In genomic region chr20:39960522-39961420, GRCh38 we compare ENCODE assay signal across 12 cellular contexts.
DNase-seq lines count a peak whose midpoint lies in the region; ATAC-seq, FAIRE-seq and TF ChIP-seq lines count a peak whose summit lies in the region.
"Had no signal": no experiment of that assay in that cellular context is flagged by ENCODE, and none has a peak within 500 bp of the region (broad histone marks: within the 10 kb centered on the region; RNA-seq: fewer than 3 reads in every experiment).

No MANE protein-coding gene starts in this region.

- intact Hi-C loops in natural killer cell (cut with micrococcal nuclease): no loop called here
- intact Hi-C loops in colonic mucosa (cut with DNase I): no loop called here

- H2BK15ac ChIP-seq in H1 (ENCODE audit: low read length): no peak overlapping the region

- no peak overlapping the region for H4K12ac ChIP-seq in trophoblast cell (ENCODE audit: low read depth, low read length)

- H3K9ac ChIP-seq in H1 (replicated peaks in 1 of 4; ENCODE audit: extremely low read depth in 1 of 4, low read depth in 3 of 4, low read length in 3 of 4) (no peak overlapping the region), trophoblast cell (ENCODE audit: low read length) (no peak overlapping the region), colonic mucosa (ENCODE audit: low read depth in 2 of 2, low read length in 2 of 2) (no peak overlapping the region)

- no peaks in the 10 kb centered on the region for H4K20me1 ChIP-seq in H1 (replicated peaks in 1 of 2; ENCODE audit: control insufficient read depth in 1 of 2, insufficient read depth in 2 of 2, low read length in 2 of 2)

- no peak overlapping the region for H3K4me3 Mint-ChIP-seq in natural killer cell

- H3K4ac ChIP-seq in H1 (replicated peaks; ENCODE audit: insufficient read length, low read depth, low read length): no peak overlapping the region
- H3K4ac ChIP-seq in trophoblast cell (ENCODE audit: low read depth, low read length): no peak overlapping the region

- ATAC-seq in GM18511 (IDR thresholded peaks at IDR 0.05; ENCODE audit: unreplicated experiment) (peak; percentile 64), natural killer cell (no peak)

- H3K23ac ChIP-seq in H1 (ENCODE audit: insufficient read length) (no peak overlapping the region), trophoblast cell (ENCODE audit: low read length) (peak overlapping the region; percentile 14)

- POLR2A ChIA-PET in H1 (lab: Charles Lee; ENCODE audit: partially characterized antibody): no interaction called here

- H3K79me2 ChIP-seq in H1 (ENCODE audit: control insufficient read depth in 1 of 2, insufficient read depth in 2 of 2, low read length in 2 of 2) (no peaks in the 10 kb centered on the region), trophoblast cell (ENCODE audit: control insufficient read depth, insufficient read depth, low read length, poor library complexity) (no peaks in the 10 kb centered on the region)

- H2AK5ac ChIP-seq in H1 (ENCODE audit: low read depth, low read length): no peak overlapping the region
- no peak overlapping the region for H2AK5ac ChIP-seq in trophoblast cell (ENCODE audit: low read length)

- H3K9me3 ChIP-seq in H1 (ENCODE audit: insufficient read depth in 2 of 2, low read depth in 1 of 2, low read length in 1 of 2): no peaks in the 10 kb centered on the region
- H3K9me3 ChIP-seq in trophoblast cell (ENCODE audit: insufficient read depth, low read depth, low read length): no peaks in the 10 kb centered on the region
- no peaks in the 10 kb centered on the region for H3K9me3 ChIP-seq in colonic mucosa

- no peak overlapping the region for H3K27ac ChIP-seq in H1 (ENCODE audit: low read depth, low read length)
- no peak overlapping the region for H3K27ac ChIP-seq in trophoblast cell (ENCODE audit: low read depth, low read length)
- H3K27ac ChIP-seq in colonic mucosa: no peak overlapping the region

- H2BK12ac ChIP-seq in H1 (ENCODE audit: low read depth, low read length) (peak overlapping the region; percentile 60; the same call in 1 of the 2 replicates), trophoblast cell (ENCODE audit: low read length) (no peak overlapping the region)

- H4K91ac ChIP-seq in H1 (replicated peaks; ENCODE audit: insufficient read length, low read length) (no peak overlapping the region), trophoblast cell (ENCODE audit: low read depth, low read length) (no peak overlapping the region)

- TF ChIP-seq CTCF in H1 (IDR thresholded peaks at IDR 0.05; ENCODE audit: control extremely low read depth in 1 of 3, insufficient read depth in 1 of 3, low read depth in 1 of 3, low read length in 3 of 3) (no peak), natural killer cell (IDR thresholded peaks at IDR 0.05) (no peak), colonic mucosa (IDR thresholded peaks at IDR 0.05) (no peak)

- H4K8ac ChIP-seq in H1 (ENCODE audit: extremely low read depth, insufficient read depth, low read length) (no peak overlapping the region), trophoblast cell (ENCODE audit: low read depth, low read length) (no peak overlapping the region)

- no peak overlapping the region for H3K27ac Mint-ChIP-seq in natural killer cell

- no peak overlapping the region; a peak in 1 of 4 replicates for H3K4me2 ChIP-seq in H1 (ENCODE audit: insufficient read depth in 1 of 2, low read depth in 2 of 2, low read length in 2 of 2)
- H3K4me2 ChIP-seq in trophoblast cell (ENCODE audit: low read length): no peak overlapping the region

- no peak overlapping the region for H3K56ac ChIP-seq in H1 (replicated peaks; ENCODE audit: insufficient read length, low read depth, low read length)

- H3K23me2 ChIP-seq in H1 (ENCODE audit: low read depth, low read length): no peaks in the 10 kb centered on the region

- no peaks in the 10 kb centered on the region for H3K9me3 Mint-ChIP-seq in natural killer cell

- H3K4me3 ChIP-seq in H1 (ENCODE audit: extremely low read depth in 1 of 4, insufficient read depth in 2 of 4, low read depth in 3 of 4, low read length in 4 of 4) (no peak overlapping the region), trophoblast cell (ENCODE audit: low read depth, low read length) (no peak overlapping the region), colonic mucosa (no peak overlapping the region)

- no peak for FAIRE-seq in H1 (lab: Jason Lieb, UNC)
- FAIRE-seq: TTC549 had no signal

- H3K18ac ChIP-seq in H1 (ENCODE audit: extremely low read depth, low read length) (no peak overlapping the region), trophoblast cell (ENCODE audit: low read length) (no peak overlapping the region)

- H3K27me3 ChIP-seq in H1 (replicated peaks in 1 of 4; ENCODE audit: control insufficient read depth in 3 of 4, extremely low read depth in 1 of 4, insufficient read depth in 3 of 4, low read length in 3 of 4) (no peaks in the 10 kb centered on the region), trophoblast cell (ENCODE audit: insufficient read depth, low read length) (no peaks in the 10 kb centered on the region), colonic mucosa (no peaks in the 10 kb centered on the region)

- H3K36me3 ChIP-seq in H1 (ENCODE audit: control insufficient read depth in 2 of 4, insufficient read depth in 4 of 4, low read length in 3 of 4) (no peaks in the 10 kb centered on the region), trophoblast cell (ENCODE audit: control insufficient read depth in 1 of 2, insufficient read depth in 2 of 2, low read length in 2 of 2) (no peaks in the 10 kb centered on the region), colonic mucosa (no peaks in the 10 kb centered on the region)

- 70% methylated on average over 5 of the region's 7 CpGs; no CpG with 5 or more reads in 1 of the 2 experiments for WGBS in H1 (ENCODE audit: extremely low coverage in 1 of 2, insufficient coverage in 1 of 2, insufficient read length in 1 of 2, insufficient replicate concordance in 2 of 2, low coverage in 1 of 2, low lambda C conversion rate in 2 of 2, missing lambda C conversion rate in 1 of 2), 2 experiments
- no CpG with 5 or more reads among the region's 7 CpGs for WGBS in trophoblast cell (ENCODE audit: extremely low coverage, insufficient coverage, insufficient read length)

- H3K36me3 Mint-ChIP-seq in natural killer cell: no peaks in the 10 kb centered on the region

- no peak overlapping the region for H4K5ac ChIP-seq in H1 (ENCODE audit: insufficient read length, low read depth, low read length)

- no peak overlapping the region for H2BK5ac ChIP-seq in H1 (ENCODE audit: low read depth, low read length)
- no peak overlapping the region for H2BK5ac ChIP-seq in trophoblast cell (ENCODE audit: low read depth, low read length, poor library complexity)

- TF ChIP-seq POLR2A in H1 (IDR thresholded peaks at IDR 0.05; ENCODE audit: control extremely low read depth in 1 of 2, low read depth in 2 of 2, low read length in 2 of 2): no peak

- no peak for TF ChIP-seq EP300 in H1 (IDR thresholded peaks at IDR 0.05; ENCODE audit: borderline replicate concordance in 1 of 2, low read depth in 2 of 2, low read length in 2 of 2)

- H3K14ac ChIP-seq in H1 (ENCODE audit: insufficient read length) (no peak overlapping the region), trophoblast cell (ENCODE audit: low read length) (no peak overlapping the region)

- H2AFZ ChIP-seq in H1 (ENCODE audit: low read length): no peak overlapping the region
- no peak overlapping the region for H2AFZ ChIP-seq in trophoblast cell (ENCODE audit: insufficient read depth, low read length, poor library complexity)

- CTCF ChIA-PET in H1 (lab: Charles Lee; ENCODE audit: partially characterized antibody): interaction anchor here (1.3 kb wide), 1 partner anchor 28 kb away, joined by 3 read pairs; no protein-coding TSS in a partner anchor

- H2BK120ac ChIP-seq in H1 (replicated peaks; ENCODE audit: low read depth, low read length) (peak overlapping the region; percentile 70), trophoblast cell (ENCODE audit: insufficient read depth, low read length, poor library complexity) (no peak overlapping the region)

- H3K79me1 ChIP-seq in H1 (ENCODE audit: low read depth, low read length) (no peaks in the 10 kb centered on the region), trophoblast cell (ENCODE audit: low read length) (no peaks in the 10 kb centered on the region)

- H3K4me1 Mint-ChIP-seq in natural killer cell: no peaks in the 10 kb centered on the region

- no peak overlapping the region for H2BK20ac ChIP-seq in H1 (ENCODE audit: low read length)

- H3K4me1 ChIP-seq in H1 (replicated peaks in 1 of 4; ENCODE audit: control insufficient read depth in 3 of 4, insufficient read depth in 4 of 4, low read length in 3 of 4) (peaks cover 4 to 10% (median 6%) of the 10 kb centered on the region in 4 experiments; a peak in 5 of 7 replicates), trophoblast cell (ENCODE audit: control insufficient read depth in 1 of 2, insufficient read depth in 2 of 2, low read length in 2 of 2) (peaks cover 0 to 2% of the 10 kb centered on the region in 2 experiments), colonic mucosa (no peaks in the 10 kb centered on the region)

- TF ChIP-seq RAD21 in H1 (IDR thresholded peaks at IDR 0.05 in 1 of 2, conservative IDR thresholded peaks at IDR 0.05 in 1 of 2; ENCODE audit: low read depth in 2 of 2, low read length in 2 of 2): peak; percentile 7 to 14; a peak in 2 of 4 replicates

- DNase-seq in NCI-H1105 treated with DMSO at 0.1 percent for 48 hours (lab: John Stamatoyannopoulos, UW): peak; percentile 48
- peak in 1 of 2 experiments; percentile 55 for DNase-seq in H1 (ENCODE audit: low read depth in 1 of 2, low spot score in 2 of 2)
- no peak for DNase-seq in trophoblast cell
- no peak for DNase-seq in natural killer cell
- DNase-seq in colonic mucosa: no peak
- no peak for DNase-seq in ureter (ENCODE audit: low spot score)
- no peak for DNase-seq in kidney glomerular epithelial cell (lab: John Stamatoyannopoulos, UW)
- DNase-seq: activated T-cell treated with anti-CD3 and anti-CD28 coated beads, Interleukin-2, amount 50 U/mL, for 48 hours; central memory CD4-positive, alpha-beta T cell; KG1 had no signal

- H3K27me3 Mint-ChIP-seq in natural killer cell (ENCODE audit: low read depth in 2 of 2): no peaks in the 10 kb centered on the region

TF ChIP-seq in H1, 55 proteins besides CTCF, POLR2A, EP300 and RAD21 (continues in another document):
- TF ChIP-seq HDAC2 (IDR thresholded peaks at IDR 0.05; ENCODE audit: borderline replicate concordance in 1 of 2, low read depth in 2 of 2, low read length in 2 of 2) (no peak), CBX5 (IDR thresholded peaks at IDR 0.05; ENCODE audit: low read depth, low read length) (no peak), ATF3 (IDR thresholded peaks at IDR 0.05; ENCODE audit: insufficient read depth, low read depth, low read length) (no peak), TAF7 (optimal IDR thresholded peaks at IDR 0.05; ENCODE audit: borderline replicate concordance, low read depth, low read length) (no peak), MAFK (IDR thresholded peaks at IDR 0.05; ENCODE audit: low read depth, low read length) (no peak), JUN (IDR thresholded peaks at IDR 0.05; ENCODE audit: low read depth, low read length) (no peak), YY1 (IDR thresholded peaks at IDR 0.05; ENCODE audit: low read depth, low read length) (no peak)
